Comparison of ENCODE assay signal across 1 cellular context in the genomic region with DNA sequence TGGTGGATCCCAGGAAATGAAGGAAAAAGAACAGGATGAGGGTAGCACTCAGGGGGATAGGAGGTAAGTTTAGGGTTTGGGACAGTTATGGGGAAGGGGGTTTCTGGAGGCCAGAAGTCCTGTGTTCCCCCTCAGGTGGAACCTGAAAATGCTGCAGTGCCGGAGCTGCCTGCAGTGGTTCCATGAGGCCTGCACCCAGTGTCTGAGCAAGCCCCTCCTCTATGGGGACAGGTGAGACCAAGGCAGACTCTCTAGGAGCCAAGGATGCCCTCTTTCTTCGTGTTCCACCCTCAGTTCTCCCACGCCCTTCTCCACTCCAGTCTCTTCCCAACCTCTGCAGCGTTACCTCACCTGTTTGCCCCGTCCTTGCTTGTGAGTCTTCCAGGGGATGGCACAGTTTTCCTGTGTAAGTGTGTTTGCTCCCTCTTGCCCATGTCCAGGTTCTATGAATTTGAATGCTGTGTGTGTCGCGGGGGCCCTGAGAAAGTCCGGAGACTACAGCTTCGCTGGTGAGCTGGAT.
TF ChIP-seq lines count a peak whose summit lies in the region.

No MANE protein-coding gene starts in this region.

TF ChIP-seq in IMR-90, 13 proteins besides CTCF, POLR2A, EP300 and RAD21:
- TF ChIP-seq CEBPB (IDR thresholded peaks at IDR 0.05; ENCODE audit: low read depth, low read length) (no peak), MAZ (IDR thresholded peaks at IDR 0.05; ENCODE audit: borderline replicate concordance, low read depth, low read length) (no peak), FOS (IDR thresholded peaks at IDR 0.05; ENCODE audit: low read depth, low read length) (no peak)
